In genomic region chr13:46571189-46571901, GRCh38 we compare ENCODE assay signal across 1 cellular context.
A peak's percentile ranks its signal among the peaks of the same experiment; 100 is the strongest.
TF ChIP-seq lines count a peak whose summit lies in the region.

No MANE protein-coding gene starts in this region.

TF ChIP-seq in HepG2, 621 proteins besides CTCF, POLR2A, EP300 and RAD21 (continued from another document):
- TF ChIP-seq ZNF354B (CRISPR knock-in tag; IDR thresholded peaks at IDR 0.05) (no peak), FOSL2 (CRISPR knock-in tag; IDR thresholded peaks at IDR 0.05) (peak; percentile 55; the same call in 1 of the 2 replicates), ZNF569 (CRISPR knock-in tag; IDR thresholded peaks at IDR 0.05; ENCODE audit: borderline replicate concordance) (no peak), POGZ (CRISPR knock-in tag; IDR thresholded peaks at IDR 0.05) (0 out of 2 replicates have a peak, but pooled peaks have one; percentile 21), ZNF644 (CRISPR knock-in tag; IDR thresholded peaks at IDR 0.05; ENCODE audit: low read depth) (peak; percentile 39; the same call in 1 of the 2 replicates), ZBTB33 (CRISPR knock-in tag; IDR thresholded peaks at IDR 0.05) (peak; percentile 42; the same call in 1 of the 2 replicates), ZBTB38 (CRISPR knock-in tag; IDR thresholded peaks at IDR 0.05) (peak; percentile 95), ARID5B (CRISPR knock-in tag; IDR thresholded peaks at IDR 0.05) (0 out of 2 replicates have a peak, but pooled peaks have one; percentile 15), HNF4A (CRISPR knock-in tag; IDR thresholded peaks at IDR 0.05) (peak; percentile 57), IKZF4 (CRISPR knock-in tag; IDR thresholded peaks at IDR 0.05; ENCODE audit: borderline replicate concordance, low read depth, not compliant biosample characterization) (no peak), SMARCC2 (IDR thresholded peaks at IDR 0.05) (no peak), ZNF557 (CRISPR knock-in tag; IDR thresholded peaks at IDR 0.05) (no peak), HES4 (CRISPR knock-in tag; IDR thresholded peaks at IDR 0.05; ENCODE audit: borderline replicate concordance) (no peak), CEBPG (CRISPR knock-in tag; IDR thresholded peaks at IDR 0.05) (0 out of 2 replicates have a peak, but pooled peaks have one; percentile 25)
TF ChIP-seq in HepG2: peak in this region for 10.
